8 cellular contexts compared by ENCODE assay signal in genomic region chr11:12599408-12600143, GRCh38.
DNase-seq lines count a peak whose midpoint lies in the region; ATAC-seq and TF ChIP-seq lines count a peak whose summit lies in the region.

No MANE protein-coding gene starts in this region.

- DNase-seq in DND-41: peak; percentile 36
- no peak for DNase-seq in PC-9
- peak; percentile 55 for DNase-seq in activated naive CD8-positive, alpha-beta T cell treated with anti-CD3 and anti-CD28 coated beads, Interleukin-2, amount 50 U/mL, for 24 hours
- DNase-seq in iPS-NIHi7 (ENCODE audit: extremely low spot score): peak; percentile 82
- DNase-seq in stimulated activated CD4-positive, alpha-beta T cell treated with anti-CD3 and anti-CD28 coated beads, TNF-alpha, amount 100 ng/mL, for 4 hours (ENCODE audit: low read depth in 3 of 3): peak in 2 of 3 experiments; percentile 9 to 21
- no peak for DNase-seq in NCI-H1105 (lab: John Stamatoyannopoulos, UW)

- peaks cover 8% of the 10 kb centered on the region; the same call in 1 of the 2 replicates for H3K4me1 ChIP-seq in DND-41 (ENCODE audit: insufficient read depth, low read length)
- H3K4me1 ChIP-seq in PC-9 (replicated peaks; ENCODE audit: insufficient read depth): no peaks in the 10 kb centered on the region

- H3K4me3 ChIP-seq in DND-41 (ENCODE audit: low read depth in 1 of 2, low read length in 2 of 2): no peak overlapping the region
- no peak overlapping the region for H3K4me3 ChIP-seq in PC-9

- H3K36me3 ChIP-seq in DND-41 (ENCODE audit: insufficient read depth, low read length) (no peaks in the 10 kb centered on the region), PC-9 (ENCODE audit: low read depth) (no peaks in the 10 kb centered on the region)

- no TSS peak for BruUV-seq in PC-9 (replicated peaks; lab: Mats Ljungman, UMichigan)

- no peak overlapping the region for H3K27ac Mint-ChIP-seq in activated naive CD8-positive, alpha-beta T cell treated with anti-CD3 and anti-CD28 coated beads, Interleukin-2, amount 50 U/mL, for 24 hours

- H3K4me3 Mint-ChIP-seq in activated naive CD8-positive, alpha-beta T cell treated with anti-CD3 and anti-CD28 coated beads, Interleukin-2, amount 50 U/mL, for 24 hours: no peak overlapping the region

- intact Hi-C loops in PC-9 (cut with micrococcal nuclease; ENCODE audit: unreplicated experiment): no loop called here

- H2AFZ ChIP-seq in DND-41 (ENCODE audit: low read depth, low read length) (no peak overlapping the region), PC-9 (no peak overlapping the region)

- H4K20me1 ChIP-seq in DND-41 (ENCODE audit: insufficient read depth, low read length) (0 out of 2 replicates have a peak, but pooled peaks cover 4% of the 10 kb centered on the region), PC-9 (ENCODE audit: insufficient read depth) (no peaks in the 10 kb centered on the region)

- H3K9ac ChIP-seq in DND-41 (ENCODE audit: low read depth, low read length): no peak overlapping the region

- CTCF ChIA-PET in PC-9 (lab: Charles Lee): no interaction called here

- H3F3A ChIP-seq in PC-9 (ENCODE audit: insufficient read depth, low read depth): no peaks in the 10 kb centered on the region

- POLR2A ChIA-PET in PC-9 (lab: Charles Lee; ENCODE audit: unreplicated experiment): interaction anchor here (0.6 kb wide), 1 partner anchor 203 kb away, joined by 8 read pairs; no protein-coding TSS in a partner anchor

- ATAC-seq in DND-41 (ENCODE audit: insufficient read depth, low read depth) (no peak), HG02678 (IDR thresholded peaks at IDR 0.05; ENCODE audit: unreplicated experiment) (peak; percentile 78), GM21737 (IDR thresholded peaks at IDR 0.05; ENCODE audit: unreplicated experiment) (no peak)
- peak; percentile 33 for ATAC-seq in activated naive CD8-positive, alpha-beta T cell treated with anti-CD3 and anti-CD28 coated beads, Interleukin-2, amount 50 U/mL, for 24 hours

- peaks cover 15% of the 10 kb centered on the region for H3K27me3 ChIP-seq in DND-41 (ENCODE audit: insufficient read depth, low read length, poor library complexity)
- H3K27me3 ChIP-seq in PC-9 (ENCODE audit: insufficient read depth, low read depth): no peaks in the 10 kb centered on the region

- H3K4me2 ChIP-seq in DND-41 (ENCODE audit: insufficient read depth, low read length) (no peak overlapping the region), PC-9 (no peak overlapping the region)

- H3K27ac ChIP-seq in DND-41 (ENCODE audit: low read length): no peak overlapping the region
- no peak overlapping the region for H3K27ac ChIP-seq in PC-9

- H3K9me2 ChIP-seq in PC-9 (ENCODE audit: insufficient read depth): no peaks in the 10 kb centered on the region

- TF ChIP-seq CTCF in DND-41 (IDR thresholded peaks at IDR 0.05; ENCODE audit: borderline replicate concordance, extremely low read depth, low read length, poor library complexity, severe bottlenecking) (peak; percentile 71), PC-9 (conservative IDR thresholded peaks at IDR 0.05) (peak; percentile 40; the same call in 1 of the 2 replicates)

- H3K4me1 Mint-ChIP-seq in activated naive CD8-positive, alpha-beta T cell treated with anti-CD3 and anti-CD28 coated beads, Interleukin-2, amount 50 U/mL, for 24 hours: peaks cover 7% of the 10 kb centered on the region

- H3K79me2 ChIP-seq in DND-41 (ENCODE audit: insufficient read depth, low read length) (no peaks in the 10 kb centered on the region), PC-9 (ENCODE audit: low read depth) (no peaks in the 10 kb centered on the region)

- peaks cover 3% of the 10 kb centered on the region for H3K9me3 Mint-ChIP-seq in activated naive CD8-positive, alpha-beta T cell treated with anti-CD3 and anti-CD28 coated beads, Interleukin-2, amount 50 U/mL, for 24 hours

- peaks cover 9% of the 10 kb centered on the region for H3K27me3 Mint-ChIP-seq in activated naive CD8-positive, alpha-beta T cell treated with anti-CD3 and anti-CD28 coated beads, Interleukin-2, amount 50 U/mL, for 24 hours

- H3K36me3 Mint-ChIP-seq in activated naive CD8-positive, alpha-beta T cell treated with anti-CD3 and anti-CD28 coated beads, Interleukin-2, amount 50 U/mL, for 24 hours (ENCODE audit: low read depth): no peaks in the 10 kb centered on the region

- H3K9me3 ChIP-seq in DND-41 (ENCODE audit: insufficient read depth, low read length, severe bottlenecking) (no peaks in the 10 kb centered on the region), PC-9 (ENCODE audit: insufficient read depth, low read depth) (no peaks in the 10 kb centered on the region)

Comparison
In these comparisons a context has a peak if more than half of its experiments do, and no peak if none do; other contexts are left out.
1. ATAC-seq: peak in HG02678 (single experiment) and activated naive CD8-positive, alpha-beta T cell treated with anti-CD3 and anti-CD28 coated beads, Interleukin-2, amount 50 U/mL, for 24 hours (single experiment); none in DND-41 (single experiment) and GM21737 (single experiment).
2. DNase-seq: peak in DND-41 (single experiment), activated naive CD8-positive, alpha-beta T cell treated with anti-CD3 and anti-CD28 coated beads, Interleukin-2, amount 50 U/mL, for 24 hours (single experiment), iPS-NIHi7 (single experiment) and stimulated activated CD4-positive, alpha-beta T cell treated with anti-CD3 and anti-CD28 coated beads, TNF-alpha, amount 100 ng/mL, for 4 hours (2 of 3); none in PC-9 (0 of 2) and NCI-H1105 (single experiment).